ENCODE assay signal across 12 cellular contexts in the genomic region with DNA sequence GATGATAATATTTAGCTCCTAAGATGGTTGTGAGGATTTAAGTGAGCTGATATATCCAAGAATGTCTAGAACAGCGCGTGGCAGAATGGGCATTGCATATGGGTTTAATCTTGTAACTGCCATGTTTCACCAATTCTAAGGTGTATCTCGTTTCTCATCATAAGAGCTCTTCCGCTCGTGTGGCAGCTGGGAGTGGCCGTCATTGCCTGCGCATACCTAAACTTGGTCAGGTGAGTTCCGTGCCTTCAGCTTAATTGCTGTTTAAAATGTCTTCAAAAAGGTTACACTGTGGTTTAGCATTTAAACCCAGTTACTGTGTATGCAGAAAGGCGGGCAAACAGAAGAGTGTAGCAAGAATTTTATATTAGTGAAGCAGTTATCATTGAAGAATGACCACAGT. TPM values are rescaled to one million over a fixed set of nuclear protein-coding genes. Genes with fewer than 3 reads are reported as not detected.
DNase-seq lines count a peak whose midpoint lies in the region; ATAC-seq, FAIRE-seq and TF ChIP-seq lines count a peak whose summit lies in the region.
"Had no signal": no experiment of that assay in that cellular context is flagged by ENCODE, and none has a peak within 500 bp of the region (broad histone marks: within the 10 kb centered on the region; RNA-seq: fewer than 3 reads in every experiment).

No MANE protein-coding gene starts in this region.

- POLR2A ChIA-PET in activated CD4-positive, alpha-beta memory T cell treated with anti-CD3 and anti-CD28 coated beads, Interleukin-2, amount 10 ng/mL, durations not matched to agents 7 days and 5 days (lab: Charles Lee), result interaction anchor here (0.9 to 1.9 kb wide), 13 partner anchors 9 to 275 kb away, joined by 3 to 11 read pairs (median 4); a partner anchor contains a TSS
- POLR2A ChIA-PET in activated CD4-positive, alpha-beta memory T cell treated with anti-CD3 and anti-CD28 coated beads for 36 hours (lab: Charles Lee), result interaction anchor here (0.7 to 1.3 kb wide), 2 partner anchors 103 to 205 kb away, joined by 4 read pairs; a partner anchor contains a TSS
- POLR2A ChIA-PET in OCI-LY7 (lab: Charles Lee), result interaction anchor here (0.6 to 1.2 kb wide), 2 partner anchors 18 to 139 kb away, joined by 3 read pairs; a partner anchor contains a TSS

- H3K27ac ChIP-seq in OCI-LY7 (ENCODE audit: low read depth, low read length, poor library complexity, severe bottlenecking), result no peak overlapping the region
- H3K27ac ChIP-seq: pancreas had no signal

- CTCF ChIA-PET in activated CD4-positive, alpha-beta memory T cell treated with anti-CD3 and anti-CD28 coated beads, Interleukin-2, amount 10 ng/mL, durations not matched to agents 7 days and 5 days (lab: Charles Lee), result interaction anchor here (0.6 to 4.5 kb wide), 50 partner anchors 9 to 1632 kb away, joined by 3 to 86 read pairs (median 4); a partner anchor contains a TSS
- CTCF ChIA-PET in activated CD4-positive, alpha-beta memory T cell treated with anti-CD3 and anti-CD28 coated beads for 36 hours (lab: Charles Lee), result interaction anchor here (0.7 to 6.4 kb wide), 50 partner anchors 9 to 338 kb away, joined by 3 to 95 read pairs (median 4); a partner anchor contains a TSS
- CTCF ChIA-PET in OCI-LY7 (lab: Charles Lee; ENCODE audit: unreplicated experiment), result interaction anchor here (1.0 to 1.1 kb wide), 3 partner anchors 40 to 135 kb away, joined by 3 read pairs; no protein-coding TSS in a partner anchor

- no peaks in the 10 kb centered on the region for H3K9me3 Mint-ChIP-seq in activated CD4-positive, alpha-beta memory T cell treated with anti-CD3 and anti-CD28 coated beads, Interleukin-2, amount 10 ng/mL, durations not matched to agents 7 days and 5 days
- H3K9me3 Mint-ChIP-seq in activated CD4-positive, alpha-beta memory T cell treated with anti-CD3 and anti-CD28 coated beads for 36 hours, result no peaks in the 10 kb centered on the region
- H3K9me3 Mint-ChIP-seq in effector memory CD8-positive, alpha-beta T cell, result no peaks in the 10 kb centered on the region

- H3K79me2 ChIP-seq in OCI-LY7 (ENCODE audit: insufficient read depth, low read depth, low read length), result no peaks in the 10 kb centered on the region

- no peaks in the 10 kb centered on the region for H3K9me3 ChIP-seq in OCI-LY7 (ENCODE audit: low read length)
- H3K9me3 ChIP-seq: pancreas had no signal

- ATAC-seq in effector memory CD8-positive, alpha-beta T cell (replicated peaks), result no peak
- ATAC-seq in sciatic nerve (no peak), GM19463 (IDR thresholded peaks at IDR 0.05; ENCODE audit: unreplicated experiment) (no peak)

- H3K4me1 Mint-ChIP-seq in activated CD4-positive, alpha-beta memory T cell treated with anti-CD3 and anti-CD28 coated beads, Interleukin-2, amount 10 ng/mL, durations not matched to agents 7 days and 5 days, result peaks cover 55% of the 10 kb centered on the region
- H3K4me1 Mint-ChIP-seq in activated CD4-positive, alpha-beta memory T cell treated with anti-CD3 and anti-CD28 coated beads for 36 hours (ENCODE audit: low read depth), result peaks cover 33% of the 10 kb centered on the region
- peaks cover 11 to 17% of the 10 kb centered on the region in 2 donors for H3K4me1 Mint-ChIP-seq in effector memory CD8-positive, alpha-beta T cell (ENCODE audit: low read depth in 2 of 2)

- H3K27me3 Mint-ChIP-seq in activated CD4-positive, alpha-beta memory T cell treated with anti-CD3 and anti-CD28 coated beads, Interleukin-2, amount 10 ng/mL, durations not matched to agents 7 days and 5 days, result peaks cover 4% of the 10 kb centered on the region
- H3K27me3 Mint-ChIP-seq in activated CD4-positive, alpha-beta memory T cell treated with anti-CD3 and anti-CD28 coated beads for 36 hours, result peaks cover 2% of the 10 kb centered on the region
- H3K27me3 Mint-ChIP-seq in effector memory CD8-positive, alpha-beta T cell, result peaks cover 19 to 34% of the 10 kb centered on the region in 2 donors

- H3K27ac Mint-ChIP-seq in activated CD4-positive, alpha-beta memory T cell treated with anti-CD3 and anti-CD28 coated beads, Interleukin-2, amount 10 ng/mL, durations not matched to agents 7 days and 5 days, result peak overlapping the region; percentile 90
- no peak overlapping the region for H3K27ac Mint-ChIP-seq in activated CD4-positive, alpha-beta memory T cell treated with anti-CD3 and anti-CD28 coated beads for 36 hours
- H3K27ac Mint-ChIP-seq in effector memory CD8-positive, alpha-beta T cell, result peak overlapping the region in 1 of 2 donors; percentile 81

- peaks cover 20% of the 10 kb centered on the region for H3K4me1 ChIP-seq in OCI-LY7 (ENCODE audit: insufficient read depth, low read length, poor library complexity, severe bottlenecking)

- DNase-seq in activated CD4-positive, alpha-beta memory T cell treated with anti-CD3 and anti-CD28 coated beads, Interleukin-2, amount 10 ng/mL, durations not matched to agents 7 days and 5 days, result no peak
- no peak for DNase-seq in activated CD4-positive, alpha-beta memory T cell treated with anti-CD3 and anti-CD28 coated beads for 36 hours
- DNase-seq in OCI-LY7 (ENCODE audit: low spot score) (no peak), sciatic nerve (ENCODE audit: low spot score) (peak; percentile 38), amygdala (lab: John Stamatoyannopoulos, UW) (no peak), urothelium cell line (ENCODE audit: low spot score) (no peak)
- DNase-seq in effector memory CD8-positive, alpha-beta T cell, result no peak
- DNase-seq: NCI-H1436 treated with DMSO at 0.1 percent for 48 hours had no signal

- FAIRE-seq in urothelium cell line (lab: Jason Lieb, UNC), result no peak
- FAIRE-seq: pancreas had no signal

- peak overlapping the region; percentile 60; the same call in 1 of the 2 replicates for H2AFZ ChIP-seq in OCI-LY7 (ENCODE audit: low read length)

- no peaks in the 10 kb centered on the region for H3K36me3 Mint-ChIP-seq in activated CD4-positive, alpha-beta memory T cell treated with anti-CD3 and anti-CD28 coated beads, Interleukin-2, amount 10 ng/mL, durations not matched to agents 7 days and 5 days (ENCODE audit: low read depth)
- H3K36me3 Mint-ChIP-seq in activated CD4-positive, alpha-beta memory T cell treated with anti-CD3 and anti-CD28 coated beads for 36 hours, result no peaks in the 10 kb centered on the region
- peaks cover 5% of the 10 kb centered on the region for H3K36me3 Mint-ChIP-seq in effector memory CD8-positive, alpha-beta T cell (ENCODE audit: insufficient read depth)

- TF ChIP-seq CTCF in OCI-LY7 (conservative IDR thresholded peaks at IDR 0.05; ENCODE audit: low read length), result no peak

- intact Hi-C loops in activated CD4-positive, alpha-beta memory T cell treated with anti-CD3 and anti-CD28 coated beads for 36 hours (cut with micrococcal nuclease), result loop anchor here (5.0 kb wide), 2 partner anchors 44 to 79 kb away; a partner anchor contains a TSS
- intact Hi-C loops in OCI-LY7 (cut with micrococcal nuclease; ENCODE audit: unreplicated experiment), result loop anchor here (10.0 kb wide), 1 partner anchor 81 kb away; no protein-coding TSS in a partner anchor
- intact Hi-C loops in sciatic nerve (cut with DNase I), result no loop called here

- no peak overlapping the region for H3K4me3 Mint-ChIP-seq in activated CD4-positive, alpha-beta memory T cell treated with anti-CD3 and anti-CD28 coated beads, Interleukin-2, amount 10 ng/mL, durations not matched to agents 7 days and 5 days
- H3K4me3 Mint-ChIP-seq in activated CD4-positive, alpha-beta memory T cell treated with anti-CD3 and anti-CD28 coated beads for 36 hours, result no peak overlapping the region
- H3K4me3 Mint-ChIP-seq in effector memory CD8-positive, alpha-beta T cell, result peak overlapping the region; percentile 72 to 75

- H3K4me2 ChIP-seq in OCI-LY7 (ENCODE audit: low read length), result no peak overlapping the region

- BruUV-seq in OCI-LY7 (replicated peaks; lab: Mats Ljungman, UMichigan), result no TSS peak

- H3K4me3 ChIP-seq in OCI-LY7 (ENCODE audit: low read depth, low read length, poor library complexity, severe bottlenecking), result no peak overlapping the region

- no peaks in the 10 kb centered on the region for H4K20me1 ChIP-seq in OCI-LY7 (ENCODE audit: insufficient read depth, low read length)

- H3K36me3 ChIP-seq in OCI-LY7 (ENCODE audit: insufficient read depth, low read length), result no peaks in the 10 kb centered on the region
- H3K36me3 ChIP-seq: pancreas had no signal

- H3K9me2 ChIP-seq in OCI-LY7 (ENCODE audit: insufficient read depth, low read length), result no peaks in the 10 kb centered on the region

RNA-seq across cellular contexts. Expression of a gene that starts 4.5 kb away (rescaled TPM):
- total RNA-seq in activated CD4-positive, alpha-beta memory T cell treated with anti-CD3 and anti-CD28 coated beads, Interleukin-2, amount 10 ng/mL, durations not matched to agents 7 days and 5 days, result not detected
- total RNA-seq in activated CD4-positive, alpha-beta memory T cell treated with anti-CD3 and anti-CD28 coated beads for 36 hours, result not detected
- total RNA-seq in OCI-LY7 (2014; rRNA removed; shearing (Covaris generic)), result not detected in 2 replicates
- total RNA-seq in OCI-LY7 (2022), result not detected in 2 replicates
- not detected for total RNA-seq in sciatic nerve
- total RNA-seq: kidney epithelial cell; T-helper 2 cell treated with Interferon-gamma antibody and Interleukin-4, amounts not matched to agents 100 ng/mL and 5 ng/mL, for 36 hours had no signal

RNA-seq across cellular contexts. Expression of a gene that starts 15.6 kb away (rescaled TPM):
- total RNA-seq in activated CD4-positive, alpha-beta memory T cell treated with anti-CD3 and anti-CD28 coated beads, Interleukin-2, amount 10 ng/mL, durations not matched to agents 7 days and 5 days, result not detected
- total RNA-seq in activated CD4-positive, alpha-beta memory T cell treated with anti-CD3 and anti-CD28 coated beads for 36 hours, result not detected
- not detected in 2 replicates for total RNA-seq in OCI-LY7 (2014; rRNA removed; shearing (Covaris generic))
- not detected in 2 replicates for total RNA-seq in OCI-LY7 (2022)
- total RNA-seq in sciatic nerve, result 0.71 TPM
- total RNA-seq: kidney epithelial cell; T-helper 2 cell treated with Interferon-gamma antibody and Interleukin-4, amounts not matched to agents 100 ng/mL and 5 ng/mL, for 36 hours had no signal

RNA-seq across cellular contexts. Expression of a gene that starts 26.7 kb away (rescaled TPM):
- not detected for total RNA-seq in activated CD4-positive, alpha-beta memory T cell treated with anti-CD3 and anti-CD28 coated beads, Interleukin-2, amount 10 ng/mL, durations not matched to agents 7 days and 5 days
- total RNA-seq in activated CD4-positive, alpha-beta memory T cell treated with anti-CD3 and anti-CD28 coated beads for 36 hours, result not detected
- total RNA-seq in OCI-LY7 (2014; rRNA removed; shearing (Covaris generic)), result not detected in 2 replicates
- total RNA-seq in OCI-LY7 (2022) (not detected in 2 replicates), sciatic nerve (0.27 TPM)
- total RNA-seq: kidney epithelial cell; T-helper 2 cell treated with Interferon-gamma antibody and Interleukin-4, amounts not matched to agents 100 ng/mL and 5 ng/mL, for 36 hours had no signal

RNA-seq across cellular contexts. Expression of a gene that starts 42.4 kb away (rescaled TPM):
- total RNA-seq in activated CD4-positive, alpha-beta memory T cell treated with anti-CD3 and anti-CD28 coated beads, Interleukin-2, amount 10 ng/mL, durations not matched to agents 7 days and 5 days, result under 1 TPM; 0.78 to 0.95 TPM
- total RNA-seq in activated CD4-positive, alpha-beta memory T cell treated with anti-CD3 and anti-CD28 coated beads for 36 hours, result 1 to 10 TPM; 1.7 to 2.1 TPM
- total RNA-seq in OCI-LY7 (2014; rRNA removed; shearing (Covaris generic)), result not detected in 2 replicates
- total RNA-seq in OCI-LY7 (2022) (0.10 and 0.35 TPM in 2 replicates), sciatic nerve (107 TPM)
- total RNA-seq: kidney epithelial cell had no signal

Comparison
In these comparisons a context has a peak if more than half of its experiments do, and no peak if none do; other contexts are left out.
1. H3K4me3 Mint-ChIP-seq: peak in effector memory CD8-positive, alpha-beta T cell (2 of 2); none in activated CD4-positive, alpha-beta memory T cell treated with anti-CD3 and anti-CD28 coated beads, Interleukin-2, amount 10 ng/mL, durations not matched to agents 7 days and 5 days (single experiment) and activated CD4-positive, alpha-beta memory T cell treated with anti-CD3 and anti-CD28 coated beads for 36 hours (single experiment).